ENCODE assay signal across 9 cellular contexts in the genomic region with DNA sequence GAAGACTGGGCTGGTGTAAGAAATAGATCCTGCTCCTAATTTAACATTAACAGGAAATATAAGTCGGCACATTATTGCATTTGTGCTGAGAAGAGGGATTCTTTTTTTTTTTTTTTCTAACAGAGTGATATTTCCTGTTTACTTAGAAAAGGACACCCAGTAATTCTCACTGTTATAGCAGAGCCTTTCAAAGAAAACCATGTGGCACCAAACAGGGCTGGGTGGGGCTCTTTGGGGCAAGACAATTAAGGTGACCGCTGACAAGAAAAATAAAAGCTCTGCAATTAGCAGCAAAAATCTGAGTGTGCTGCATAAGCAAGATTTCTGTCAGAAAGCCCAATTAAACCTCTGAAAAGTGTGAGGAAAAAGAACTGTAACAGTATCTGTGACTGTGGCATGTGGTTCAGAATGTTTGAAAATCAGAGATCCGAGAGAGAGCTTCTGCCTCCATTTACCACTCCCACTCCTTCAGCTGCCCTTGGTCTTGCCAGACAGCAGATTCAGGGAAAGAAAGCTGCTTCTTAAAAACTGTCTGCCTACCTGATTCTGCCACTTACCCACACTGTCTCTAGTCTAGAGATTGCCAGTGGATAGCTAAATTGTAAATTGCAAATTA.
DNase-seq lines count a peak whose midpoint lies in the region; ATAC-seq, FAIRE-seq and TF ChIP-seq lines count a peak whose summit lies in the region.
"Had no signal": no experiment of that assay in that cellular context is flagged by ENCODE, and none has a peak within 500 bp of the region (broad histone marks: within the 10 kb centered on the region; RNA-seq: fewer than 3 reads in every experiment).

No MANE protein-coding gene starts in this region.

- H4K20me1 ChIP-seq in BLaER1 (no peaks in the 10 kb centered on the region), astrocyte (ENCODE audit: insufficient read depth, low read length) (no peaks in the 10 kb centered on the region)

- peaks cover 9% of the 10 kb centered on the region for H3K27me3 Mint-ChIP-seq in astrocyte (ENCODE audit: low read depth, unreplicated experiment)
- H3K27me3 Mint-ChIP-seq in naive thymus-derived CD8-positive, alpha-beta T cell, result no peaks in the 10 kb centered on the region

- no peak overlapping the region for H3K4me3 Mint-ChIP-seq in astrocyte (ENCODE audit: unreplicated experiment)
- H3K4me3 Mint-ChIP-seq in naive thymus-derived CD8-positive, alpha-beta T cell, result peak overlapping the region; percentile 56 to 83 (median 76)

- H3K4me3 ChIP-seq in BLaER1, result 0 out of 2 replicates have a peak overlapping the region, but pooled peaks have one; percentile 7
- no peak overlapping the region for H3K4me3 ChIP-seq in LNCaP clone FGC (ENCODE audit: low read depth, low read length)
- no peak overlapping the region for H3K4me3 ChIP-seq in astrocyte (ENCODE audit: insufficient read depth, low read depth, low read length)
- no peak overlapping the region for H3K4me3 ChIP-seq in adrenal gland

- peak overlapping the region; percentile 80 for H3K4me2 ChIP-seq in BLaER1
- H3K4me2 ChIP-seq in astrocyte (ENCODE audit: low read length), result no peak overlapping the region

- peaks cover 45% of the 10 kb centered on the region for H3K4me1 ChIP-seq in BLaER1
- no peaks in the 10 kb centered on the region for H3K4me1 ChIP-seq in astrocyte (ENCODE audit: insufficient read depth, low read length)
- H3K4me1 ChIP-seq in adrenal gland (replicated peaks in 1 of 2), result peaks cover 0 to 11% of the 10 kb centered on the region in 2 donors

- no peaks in the 10 kb centered on the region for H3K27me3 ChIP-seq in BLaER1
- H3K27me3 ChIP-seq in astrocyte (ENCODE audit: insufficient read depth, low read length), result peaks cover 13% of the 10 kb centered on the region
- H3K27me3 ChIP-seq in adrenal gland, result no peaks in the 10 kb centered on the region

- TF ChIP-seq CTCF in LNCaP clone FGC (IDR thresholded peaks at IDR 0.05; ENCODE audit: control insufficient read depth, extremely low read depth, insufficient read depth), result no peak
- no peak for TF ChIP-seq CTCF in astrocyte (IDR thresholded peaks at IDR 0.05; ENCODE audit: insufficient read depth, low read depth, low read length)
- TF ChIP-seq CTCF in adrenal gland (IDR thresholded peaks at IDR 0.05), result no peak

- H3K27ac ChIP-seq in BLaER1 (peak overlapping the region; percentile 74), astrocyte (ENCODE audit: low read depth, low read length) (no peak overlapping the region), adrenal gland (peak overlapping the region in 1 of 5 donors; percentile 16)

- H2AFZ ChIP-seq in astrocyte (ENCODE audit: low read depth, low read length), result no peak overlapping the region

- intact Hi-C loops in adrenal gland (cut with DNase I), result no loop called here

- H3K4me1 Mint-ChIP-seq in astrocyte (ENCODE audit: low read depth, unreplicated experiment), result peaks cover 17% of the 10 kb centered on the region
- H3K4me1 Mint-ChIP-seq in naive thymus-derived CD8-positive, alpha-beta T cell, result peaks cover 28 to 60% (median 47%) of the 10 kb centered on the region in 4 donors

- FAIRE-seq in astrocyte (lab: Jason Lieb, UNC), result no peak

- peaks cover 11% of the 10 kb centered on the region; the same call in 1 of the 2 replicates for H3K9me3 ChIP-seq in BLaER1
- no peaks in the 10 kb centered on the region for H3K9me3 ChIP-seq in astrocyte (ENCODE audit: insufficient read depth, low read depth, low read length)
- H3K9me3 ChIP-seq in adrenal gland (replicated peaks in 1 of 3), result no peaks in the 10 kb centered on the region

- H3K27ac Mint-ChIP-seq in astrocyte (ENCODE audit: unreplicated experiment), result peak overlapping the region; percentile 86
- H3K27ac Mint-ChIP-seq in naive thymus-derived CD8-positive, alpha-beta T cell, result peak overlapping the region; percentile 87 to 96 (median 93)

- ATAC-seq in naive thymus-derived CD8-positive, alpha-beta T cell, result peak; percentile 84 to 89
- ATAC-seq in GM18502 (IDR thresholded peaks at IDR 0.05; ENCODE audit: poor library complexity, unreplicated experiment), result no peak

- WGBS in adrenal gland, 4 donors, result 48 to 61% (median 52%) methylated on average over 3 of the region's 3 CpGs

- H3K36me3 ChIP-seq in BLaER1, result no peaks in the 10 kb centered on the region
- H3K36me3 ChIP-seq in astrocyte (ENCODE audit: insufficient read depth, low read length), result no peaks in the 10 kb centered on the region
- no peaks in the 10 kb centered on the region for H3K36me3 ChIP-seq in adrenal gland (replicated peaks in 1 of 2)

- no peaks in the 10 kb centered on the region for H3K36me3 Mint-ChIP-seq in astrocyte (ENCODE audit: low read depth, unreplicated experiment)
- peaks cover 0 to 5% (median 0%) of the 10 kb centered on the region in 3 donors for H3K36me3 Mint-ChIP-seq in naive thymus-derived CD8-positive, alpha-beta T cell

- DNase-seq in LNCaP clone FGC (ENCODE audit: low read depth) (peak; percentile 45), astrocyte (ENCODE audit: low read depth) (no peak), NCI-H226 (no peak), NCI-H2227 treated with DMSO at 0.1 percent for 48 hours (lab: John Stamatoyannopoulos, UW) (no peak), adrenal gland (no peak)
- peak in 4 of 10 donors; percentile 15 to 53 (median 48) for DNase-seq in naive thymus-derived CD8-positive, alpha-beta T cell
- DNase-seq: DMS79 had no signal

- POLR2A ChIA-PET in naive thymus-derived CD8-positive, alpha-beta T cell (lab: Charles Lee), result interaction anchor here (0.7 to 2.3 kb wide), 7 partner anchors 9 to 217 kb away, joined by 3 to 18 read pairs (median 4); a partner anchor contains a TSS

- H3K9me3 Mint-ChIP-seq in astrocyte (ENCODE audit: unreplicated experiment), result peaks cover 2% of the 10 kb centered on the region
- H3K9me3 Mint-ChIP-seq in naive thymus-derived CD8-positive, alpha-beta T cell, result peaks cover 0 to 12% (median 0%) of the 10 kb centered on the region in 9 donors

- H3K9ac ChIP-seq in BLaER1 (peak overlapping the region; percentile 63), astrocyte (ENCODE audit: low read length) (no peak overlapping the region)

- H3K79me2 ChIP-seq in astrocyte (ENCODE audit: insufficient read depth, low read length), result no peaks in the 10 kb centered on the region

- TF ChIP-seq POLR2A in adrenal gland (IDR thresholded peaks at IDR 0.05), result no peak
